Comparison of ENCODE assay signal across 13 cellular contexts in the genomic region with DNA sequence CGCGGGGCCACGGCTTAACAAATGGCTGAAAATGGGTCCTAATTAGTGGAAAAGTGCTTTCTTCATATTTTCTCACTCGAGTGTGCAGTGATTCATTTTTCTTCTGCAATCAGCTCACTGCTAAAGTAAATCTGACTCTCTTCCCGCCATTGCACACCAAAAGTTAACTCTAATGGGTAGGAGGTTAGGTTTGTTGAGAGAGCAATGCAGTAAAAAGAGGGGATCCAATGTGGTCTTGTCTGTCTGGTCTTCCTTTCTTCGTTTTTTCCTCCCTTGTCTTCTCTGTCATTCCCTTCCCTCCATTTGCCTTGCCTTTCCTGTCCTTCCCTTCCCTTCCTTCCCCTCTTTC. TPM values are rescaled to one million over a fixed set of nuclear protein-coding genes. Genes with fewer than 3 reads are reported as not detected.
DNase-seq lines count a peak whose midpoint lies in the region; ATAC-seq and TF ChIP-seq lines count a peak whose summit lies in the region.
"Had no signal": no experiment of that assay in that cellular context is flagged by ENCODE, and none has a peak within 500 bp of the region (broad histone marks: within the 10 kb centered on the region; RNA-seq: fewer than 3 reads in every experiment).

No MANE protein-coding gene starts in this region.

- WGBS in thyroid gland, 2 donors = 78 to 82% methylated on average over 6 of the region's 6 CpGs

- H3K4me3 Mint-ChIP-seq in activated CD4-positive, alpha-beta memory T cell treated with anti-CD3 and anti-CD28 coated beads, Interleukin-2, amount 10 ng/mL, durations not matched to agents 7 days and 5 days = peak overlapping the region; percentile 88

- POLR2A ChIA-PET in GM10248 (lab: Yijun Ruan, JAX) = no interaction called here
- POLR2A ChIA-PET in activated CD4-positive, alpha-beta memory T cell treated with anti-CD3 and anti-CD28 coated beads, Interleukin-2, amount 10 ng/mL, durations not matched to agents 7 days and 5 days (lab: Charles Lee) = interaction anchor here (0.8 to 23.3 kb wide), 12 partner anchors 9 to 100 kb away, joined by 3 to 1125 read pairs (median 184); no protein-coding TSS in a partner anchor

- intact Hi-C loops in thyroid gland (cut with DNase I) = no loop called here

- TF ChIP-seq POLR2A in thyroid gland (IDR thresholded peaks at IDR 0.05) = no peak

- H3K4me1 ChIP-seq in BLaER1 (peaks cover 51% of the 10 kb centered on the region), muscle layer of duodenum (ENCODE audit: control insufficient read depth in 1 of 2, insufficient read depth in 2 of 2, low read length in 2 of 2) (peaks cover 0 to 7% of the 10 kb centered on the region in 2 donors), thyroid gland (peaks cover 0 to 4% of the 10 kb centered on the region in 2 donors)

- H3K9me3 ChIP-seq in BLaER1 (no peaks in the 10 kb centered on the region), muscle layer of duodenum (ENCODE audit: control insufficient read depth in 1 of 2, low read length in 2 of 2) (no peaks in the 10 kb centered on the region), thyroid gland (no peaks in the 10 kb centered on the region)
- H3K9me3 ChIP-seq: pancreas had no signal

- H3K27me3 ChIP-seq in BLaER1 (no peaks in the 10 kb centered on the region), muscle layer of duodenum (ENCODE audit: low read depth, low read length) (no peaks in the 10 kb centered on the region), thyroid gland (no peaks in the 10 kb centered on the region)

- H4K20me1 ChIP-seq in BLaER1 = peaks cover 38% of the 10 kb centered on the region

- H3K27ac ChIP-seq in BLaER1 (peak overlapping the region; percentile 92), muscle layer of duodenum (ENCODE audit: low read length) (peak overlapping the region; percentile 71), thyroid gland (no peak overlapping the region)
- H3K27ac ChIP-seq: cardiac muscle cell, pancreas, RWPE1 had no signal

- peak overlapping the region; percentile 91 for H3K9ac ChIP-seq in BLaER1

- H3K27ac Mint-ChIP-seq in activated CD4-positive, alpha-beta memory T cell treated with anti-CD3 and anti-CD28 coated beads, Interleukin-2, amount 10 ng/mL, durations not matched to agents 7 days and 5 days = peak overlapping the region; percentile 99

- no peaks in the 10 kb centered on the region for H3K9me3 Mint-ChIP-seq in activated CD4-positive, alpha-beta memory T cell treated with anti-CD3 and anti-CD28 coated beads, Interleukin-2, amount 10 ng/mL, durations not matched to agents 7 days and 5 days

- peak overlapping the region; percentile 88 for H3K4me2 ChIP-seq in BLaER1

- TF ChIP-seq CTCF in GM10248 (IDR thresholded peaks at IDR 0.05; ENCODE audit: control extremely low read depth, extremely low read depth, low read depth, missing control alignments) (peak; percentile 1), thyroid gland (IDR thresholded peaks at IDR 0.05) (no peak), GM13976 (IDR thresholded peaks at IDR 0.05; ENCODE audit: borderline replicate concordance, control extremely low read depth, extremely low read depth, insufficient read depth, missing control alignments) (no peak)

- H3K36me3 Mint-ChIP-seq in activated CD4-positive, alpha-beta memory T cell treated with anti-CD3 and anti-CD28 coated beads, Interleukin-2, amount 10 ng/mL, durations not matched to agents 7 days and 5 days (ENCODE audit: low read depth) = peaks cover 93% of the 10 kb centered on the region

- no peaks in the 10 kb centered on the region for H3K27me3 Mint-ChIP-seq in activated CD4-positive, alpha-beta memory T cell treated with anti-CD3 and anti-CD28 coated beads, Interleukin-2, amount 10 ng/mL, durations not matched to agents 7 days and 5 days

- CTCF ChIA-PET in GM10248 (lab: Yijun Ruan, JAX) = interaction anchor here (1.1 to 10.1 kb wide), 9 partner anchors 13 to 112 kb away, joined by 3 to 95 read pairs (median 13); no protein-coding TSS in a partner anchor
- CTCF ChIA-PET in activated CD4-positive, alpha-beta memory T cell treated with anti-CD3 and anti-CD28 coated beads, Interleukin-2, amount 10 ng/mL, durations not matched to agents 7 days and 5 days (lab: Charles Lee) = interaction anchor here (0.8 to 14.5 kb wide), 10 partner anchors 8 to 104 kb away, joined by 3 to 177 read pairs (median 15); no protein-coding TSS in a partner anchor

- H3K4me3 ChIP-seq in BLaER1 = peak overlapping the region; percentile 91
- no peak overlapping the region for H3K4me3 ChIP-seq in muscle layer of duodenum (ENCODE audit: low read depth in 1 of 2, low read length in 2 of 2)
- H3K4me3 ChIP-seq in thyroid gland (replicated peaks in 1 of 3) = no peak overlapping the region
- H3K4me3 ChIP-seq: cardiac muscle cell, pancreas had no signal

- H3K36me3 ChIP-seq in BLaER1 = peaks cover under 1% of the 10 kb centered on the region; the same call in 1 of the 2 replicates
- H3K36me3 ChIP-seq in muscle layer of duodenum (ENCODE audit: control insufficient read depth in 1 of 2, insufficient read depth in 2 of 2, low read length in 2 of 2) = no peaks in the 10 kb centered on the region
- H3K36me3 ChIP-seq in thyroid gland = no peaks in the 10 kb centered on the region
- H3K36me3 ChIP-seq: cardiac muscle cell, pancreas had no signal

- peaks cover 24% of the 10 kb centered on the region for H3K4me1 Mint-ChIP-seq in activated CD4-positive, alpha-beta memory T cell treated with anti-CD3 and anti-CD28 coated beads, Interleukin-2, amount 10 ng/mL, durations not matched to agents 7 days and 5 days

- DNase-seq in GM10248 (ENCODE audit: extremely low spot score) (no peak), thyroid gland (no peak), GM13976 (ENCODE audit: low spot score) (no peak)
- DNase-seq in activated CD4-positive, alpha-beta memory T cell treated with anti-CD3 and anti-CD28 coated beads, Interleukin-2, amount 10 ng/mL, durations not matched to agents 7 days and 5 days = no peak
- DNase-seq: erythroblast, NCI-H526 treated with DMSO at 0.1 percent for 48 hours, pancreas had no signal

- no peak for ATAC-seq in esophagus mucosa
- no peak for ATAC-seq in GM18909 (IDR thresholded peaks at IDR 0.05; ENCODE audit: poor library complexity, unreplicated experiment)
- ATAC-seq: pancreas had no signal

- in situ Hi-C loops in GM13976 (cut with MboI; ENCODE audit: low sequenced_read_pairs, unreplicated experiment) = no loop called here

RNA-seq across cellular contexts. Expression of a gene that starts 4.6 kb away (rescaled TPM):
- total RNA-seq in activated CD4-positive, alpha-beta memory T cell treated with anti-CD3 and anti-CD28 coated beads, Interleukin-2, amount 10 ng/mL, durations not matched to agents 7 days and 5 days = 100 to 1,000 TPM; 383 to 404 TPM
- total RNA-seq in esophagus mucosa (2.1 TPM), thyroid gland (10 to 100 TPM in 1 of 4 donors, 1 to 10 TPM in 3; 8.9 to 10.5 (median 9.6) TPM)

Comparison
In these comparisons a context has a peak if more than half of its experiments do, and no peak if none do; other contexts are left out.
1. H3K27ac ChIP-seq: peak in BLaER1 (single experiment) and muscle layer of duodenum (single experiment); none in thyroid gland (0 of 3).
2. RNA of a gene that starts 4.6 kb away (total RNA-seq): 383 to 404 TPM in activated CD4-positive, alpha-beta memory T cell treated with anti-CD3 and anti-CD28 coated beads, Interleukin-2, amount 10 ng/mL, durations not matched to agents 7 days and 5 days; 8.9 to 10.5 TPM in thyroid gland and 2.1 TPM in esophagus mucosa (single experiment); every median in the first group is over 10 times any median in the second.